Comparison of ENCODE assay signal across 8 cellular contexts in the genomic region with DNA sequence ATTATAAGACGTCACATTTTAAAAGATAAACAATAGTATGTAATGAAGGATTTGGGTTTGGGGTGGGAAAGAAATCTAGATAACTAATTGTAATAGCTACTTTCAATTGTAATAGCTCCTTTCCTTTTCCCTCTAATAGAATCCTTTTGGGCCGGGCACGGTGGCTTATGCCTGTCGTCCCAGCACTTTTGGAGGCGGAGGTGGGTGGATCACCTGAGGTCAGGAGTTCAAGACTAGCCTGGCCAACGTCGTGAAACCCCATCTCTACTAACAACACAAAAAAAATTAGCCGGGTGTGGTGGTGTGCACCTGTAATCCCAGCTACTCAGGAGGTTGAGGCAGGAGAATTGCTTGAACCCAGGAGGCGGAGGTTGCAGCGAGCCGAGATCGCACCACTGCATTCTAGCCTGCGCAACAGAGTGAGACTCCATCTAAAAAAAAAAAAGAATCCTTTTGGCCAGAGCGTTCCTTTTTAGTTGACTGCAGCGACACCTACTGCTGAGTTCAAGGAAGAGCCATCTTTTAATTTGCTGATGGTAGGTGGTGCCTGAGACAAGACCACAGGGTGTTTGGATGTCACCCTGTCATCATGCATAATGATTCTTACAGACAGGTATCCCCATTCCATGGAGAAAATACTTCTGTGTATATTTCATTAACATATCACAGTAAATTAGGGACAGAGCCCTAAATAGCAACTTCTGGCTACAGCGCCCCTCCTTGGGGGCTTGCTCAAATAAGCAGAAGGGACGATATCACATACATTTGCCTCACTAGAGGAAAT.
DNase-seq lines count a peak whose midpoint lies in the region; ATAC-seq and TF ChIP-seq lines count a peak whose summit lies in the region.

No MANE protein-coding gene starts in this region.

- DNase-seq in DMS114 treated with DMSO at 0.1 percent for 48 hours (lab: John Stamatoyannopoulos, UW; ENCODE audit: unreplicated experiment) = peak; percentile 74
- peak; percentile 36 for DNase-seq in HuH-7 (ENCODE audit: low spot score)
- peak; percentile 54 for DNase-seq in NOMO-1 treated with DMSO at 0.1 percent for 48 hours (lab: John Stamatoyannopoulos, UW; ENCODE audit: unreplicated experiment)
- DNase-seq in activated T-helper 2 cell treated with anti-CD3 and anti-CD28 coated beads, Interferon-gamma antibody, Interleukin-2, Interleukin-4, amounts not matched to agents 10 μg/mL and 5 μg/mL and 100 μg/mL, durations not matched to agents 14 hours and 24 hours and 36 hours (ENCODE audit: low spot score) = peak; percentile 22
- peak in 34 of 42 donors; percentile 14 to 78 (median 54) for DNase-seq in head of caudate nucleus
- peak; percentile 18 for DNase-seq in progenitor cell of endocrine pancreas (ENCODE audit: low spot score, unreplicated experiment)
- no peak for DNase-seq in mesenteric fat pad (ENCODE audit: low spot score)

- H3K36me3 Mint-ChIP-seq in activated T-helper 2 cell treated with anti-CD3 and anti-CD28 coated beads, Interferon-gamma antibody, Interleukin-2, Interleukin-4, amounts not matched to agents 10 μg/mL and 5 μg/mL and 100 μg/mL, durations not matched to agents 14 hours and 24 hours and 36 hours (ENCODE audit: low read depth) = no peaks in the 10 kb centered on the region
- H3K36me3 Mint-ChIP-seq in progenitor cell of endocrine pancreas (ENCODE audit: insufficient read depth) = no peaks in the 10 kb centered on the region

- no peak overlapping the region for H3K27ac Mint-ChIP-seq in activated T-helper 2 cell treated with anti-CD3 and anti-CD28 coated beads, Interferon-gamma antibody, Interleukin-2, Interleukin-4, amounts not matched to agents 10 μg/mL and 5 μg/mL and 100 μg/mL, durations not matched to agents 14 hours and 24 hours and 36 hours
- no peak overlapping the region for H3K27ac Mint-ChIP-seq in progenitor cell of endocrine pancreas

- intact Hi-C loops in activated T-helper 2 cell treated with anti-CD3 and anti-CD28 coated beads, Interferon-gamma antibody, Interleukin-2, Interleukin-4, amounts not matched to agents 10 μg/mL and 5 μg/mL and 100 μg/mL, durations not matched to agents 14 hours and 24 hours and 36 hours (cut with micrococcal nuclease) = loop anchor here (5.0 kb wide), 2 partner anchors 380 to 585 kb away; no protein-coding TSS in a partner anchor
- intact Hi-C loops in head of caudate nucleus (cut with DNase I) = loop anchor here (10.0 kb wide), 1 partner anchor 588 kb away; no protein-coding TSS in a partner anchor

- peak; percentile 86 for TF ChIP-seq CTCF in progenitor cell of endocrine pancreas (IDR thresholded peaks at IDR 0.05; ENCODE audit: unreplicated experiment)

- H3K27me3 Mint-ChIP-seq in activated T-helper 2 cell treated with anti-CD3 and anti-CD28 coated beads, Interferon-gamma antibody, Interleukin-2, Interleukin-4, amounts not matched to agents 10 μg/mL and 5 μg/mL and 100 μg/mL, durations not matched to agents 14 hours and 24 hours and 36 hours (ENCODE audit: low read depth) = peaks cover 4% of the 10 kb centered on the region
- H3K27me3 Mint-ChIP-seq in progenitor cell of endocrine pancreas = no peaks in the 10 kb centered on the region

- no peaks in the 10 kb centered on the region for H3K4me1 Mint-ChIP-seq in activated T-helper 2 cell treated with anti-CD3 and anti-CD28 coated beads, Interferon-gamma antibody, Interleukin-2, Interleukin-4, amounts not matched to agents 10 μg/mL and 5 μg/mL and 100 μg/mL, durations not matched to agents 14 hours and 24 hours and 36 hours (ENCODE audit: low read depth)
- H3K4me1 Mint-ChIP-seq in progenitor cell of endocrine pancreas (ENCODE audit: low read depth) = no peaks in the 10 kb centered on the region

- H3K9me3 Mint-ChIP-seq in activated T-helper 2 cell treated with anti-CD3 and anti-CD28 coated beads, Interferon-gamma antibody, Interleukin-2, Interleukin-4, amounts not matched to agents 10 μg/mL and 5 μg/mL and 100 μg/mL, durations not matched to agents 14 hours and 24 hours and 36 hours = no peaks in the 10 kb centered on the region
- H3K9me3 Mint-ChIP-seq in progenitor cell of endocrine pancreas (ENCODE audit: low read depth) = no peaks in the 10 kb centered on the region

- no peak overlapping the region for H3K4me3 Mint-ChIP-seq in activated T-helper 2 cell treated with anti-CD3 and anti-CD28 coated beads, Interferon-gamma antibody, Interleukin-2, Interleukin-4, amounts not matched to agents 10 μg/mL and 5 μg/mL and 100 μg/mL, durations not matched to agents 14 hours and 24 hours and 36 hours (ENCODE audit: low read depth)
- peak overlapping the region; percentile 25 for H3K4me3 Mint-ChIP-seq in progenitor cell of endocrine pancreas (ENCODE audit: low read depth)

- peak; percentile 79 for ATAC-seq in GM21367 (IDR thresholded peaks at IDR 0.05; ENCODE audit: unreplicated experiment)
